In the genomic region with DNA sequence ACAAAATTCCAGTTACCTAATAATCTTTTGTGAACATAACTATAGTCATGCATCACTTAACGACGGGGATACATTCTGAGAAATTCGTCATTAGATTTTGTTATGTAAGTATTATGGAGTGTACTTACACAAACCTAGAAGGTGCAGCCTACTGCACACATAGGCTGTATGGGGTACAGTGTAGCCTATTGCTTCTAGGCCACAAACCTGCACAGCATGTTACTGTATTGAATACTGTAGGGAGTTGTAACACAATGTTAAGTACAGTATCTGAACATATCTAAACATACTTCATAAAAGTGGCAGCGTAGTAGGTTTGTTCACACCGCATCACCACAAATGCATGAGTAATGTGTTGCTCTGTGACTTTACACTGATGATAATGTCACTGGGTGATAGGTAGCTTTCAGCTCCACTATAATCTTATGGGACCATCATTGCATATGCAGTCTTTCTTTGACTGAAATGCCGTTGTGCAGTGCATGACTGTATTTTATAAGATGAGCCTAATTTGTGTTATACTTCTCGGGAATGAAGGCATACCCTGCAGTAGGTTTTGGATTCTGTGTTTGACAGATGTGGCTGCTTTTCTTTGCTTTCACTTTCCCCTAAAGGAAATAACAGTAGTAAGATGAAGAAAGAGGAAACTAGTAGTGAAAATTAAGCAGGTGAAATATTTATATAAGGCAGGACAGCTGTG, we compare ENCODE assay signal across 11 cellular contexts.
DNase-seq lines count a peak whose midpoint lies in the region; ATAC-seq and TF ChIP-seq lines count a peak whose summit lies in the region.
"Had no signal": no experiment of that assay in that cellular context is flagged by ENCODE, and none has a peak within 500 bp of the region (broad histone marks: within the 10 kb centered on the region; RNA-seq: fewer than 3 reads in every experiment).

No MANE protein-coding gene starts in this region.

- no peaks in the 10 kb centered on the region for H3K27me3 ChIP-seq in brain microvascular endothelial cell (replicated peaks)
- H3K27me3 ChIP-seq: hepatocyte had no signal

- ATAC-seq in GM19467 (IDR thresholded peaks at IDR 0.05; ENCODE audit: unreplicated experiment) (peak; percentile 74), HG03139 (IDR thresholded peaks at IDR 0.05; ENCODE audit: unreplicated experiment) (peak; percentile 70)
- peak; percentile 91 for ATAC-seq in activated T-helper 17 cell treated with anti-CD3 and anti-CD28 coated beads, Interleukin-2, amount 50 U/mL, for 72 hours (replicated peaks)
- ATAC-seq: right cardiac atrium had no signal

- TF ChIP-seq CTCF in GM13976 (IDR thresholded peaks at IDR 0.05; ENCODE audit: borderline replicate concordance, control extremely low read depth, extremely low read depth, insufficient read depth, missing control alignments) (no peak), brain microvascular endothelial cell (IDR thresholded peaks at IDR 0.05; ENCODE audit: low read depth, low read length, missing control alignments) (no peak)

- H3K4me3 ChIP-seq in brain microvascular endothelial cell (ENCODE audit: low read depth, low read length), result no peak overlapping the region
- H3K4me3 ChIP-seq: hepatocyte had no signal

- no peaks in the 10 kb centered on the region for H3K27me3 Mint-ChIP-seq in activated T-helper 17 cell treated with anti-CD3 and anti-CD28 coated beads, Interleukin-2, amount 50 U/mL, for 72 hours

- in situ Hi-C loops in GM13976 (cut with MboI; ENCODE audit: low sequenced_read_pairs, unreplicated experiment), result no loop called here
- in situ Hi-C loops in brain microvascular endothelial cell (cut with HindIII; ENCODE audit: low pct_ligation_motif_present, low sequenced_read_pairs), result no loop called here

- H3K9me3 Mint-ChIP-seq in activated T-helper 17 cell treated with anti-CD3 and anti-CD28 coated beads, Interleukin-2, amount 50 U/mL, for 72 hours, result no peaks in the 10 kb centered on the region

- DNase-seq in GM13976 (ENCODE audit: low spot score) (peak; percentile 51), NCI-H524 (lab: John Stamatoyannopoulos, UW) (no peak), brain microvascular endothelial cell (no peak)
- DNase-seq in stimulated activated CD4-positive, alpha-beta T cell treated with anti-CD3 and anti-CD28 coated beads, Interleukin-12 subunit alpha, Interleukin-12 subunit beta, amount 100 ng/mL, for 4 hours, result no peak
- no peak for DNase-seq in NK-92 treated with Interleukin-12 subunit alpha and Interleukin-12 subunit beta, amount 100 ng/mL, for 24 hours (lab: John Stamatoyannopoulos, UW)
- DNase-seq: IMR-90, right cardiac atrium had no signal

- H3K4me3 Mint-ChIP-seq in activated T-helper 17 cell treated with anti-CD3 and anti-CD28 coated beads, Interleukin-2, amount 50 U/mL, for 72 hours, result peak overlapping the region; percentile 57

- H3K36me3 ChIP-seq in brain microvascular endothelial cell (replicated peaks), result no peaks in the 10 kb centered on the region

- H3K36me3 Mint-ChIP-seq in activated T-helper 17 cell treated with anti-CD3 and anti-CD28 coated beads, Interleukin-2, amount 50 U/mL, for 72 hours (ENCODE audit: low read depth), result no peaks in the 10 kb centered on the region

- H3K4me1 Mint-ChIP-seq in activated T-helper 17 cell treated with anti-CD3 and anti-CD28 coated beads, Interleukin-2, amount 50 U/mL, for 72 hours, result peaks cover 8% of the 10 kb centered on the region

- H3K27ac Mint-ChIP-seq in activated T-helper 17 cell treated with anti-CD3 and anti-CD28 coated beads, Interleukin-2, amount 50 U/mL, for 72 hours, result peak overlapping the region; percentile 18

- no peak overlapping the region for H3K27ac ChIP-seq in brain microvascular endothelial cell
- H3K27ac ChIP-seq: hepatocyte had no signal
